ENCODE assay signal across 8 cellular contexts in genomic region chr9:14323083-14323968, GRCh38.
DNase-seq lines count a peak whose midpoint lies in the region; FAIRE-seq and TF ChIP-seq lines count a peak whose summit lies in the region.

No MANE protein-coding gene starts in this region.

- no peak for TF ChIP-seq CTCF in KMS-11 (conservative IDR thresholded peaks at IDR 0.05; ENCODE audit: low read depth, low read length)

- peak overlapping the region; percentile 54 for H3K4me2 ChIP-seq in KMS-11

- no peaks in the 10 kb centered on the region for H3K79me2 ChIP-seq in KMS-11 (ENCODE audit: insufficient read depth, low read depth)

- H3K4me3 ChIP-seq in KMS-11 (IDR thresholded peaks at IDR 0.05; ENCODE audit: insufficient read depth, low read depth, low read length) = no peak overlapping the region

- H4K20me1 ChIP-seq in KMS-11 (ENCODE audit: insufficient read depth) = no peaks in the 10 kb centered on the region

- H3K27ac ChIP-seq in KMS-11 (no peak overlapping the region; the same call in 1 of the 2 replicates), angular gyrus (ENCODE audit: low read depth, low read length) (peak overlapping the region; percentile 80)

- H2AFZ ChIP-seq in KMS-11 (ENCODE audit: low read depth) = peak overlapping the region; percentile 63

- H3K27me3 ChIP-seq in KMS-11 (ENCODE audit: insufficient read depth, low read depth) = peaks cover 45% of the 10 kb centered on the region

- no peaks in the 10 kb centered on the region for H3K36me3 ChIP-seq in KMS-11 (ENCODE audit: insufficient read depth)

- peak overlapping the region; percentile 64 for H3K9ac ChIP-seq in KMS-11

- DNase-seq in NCI-H1417 (lab: John Stamatoyannopoulos, UW) = peak in 2 of 3 experiments; percentile 82 to 89
- DNase-seq in NCI-H1417 treated with DMSO at 0.1 percent for 48 hours (lab: John Stamatoyannopoulos, UW) = no peak
- DNase-seq in superior temporal gyrus (ENCODE audit: extremely low spot score) = peak; percentile 78
- no peak for DNase-seq in GM19240 (ENCODE audit: insufficient read length, low spot score)
- DNase-seq in AG08395 (ENCODE audit: low spot score) = no peak

- FAIRE-seq in islet of Langerhans (lab: Jason Lieb, UNC) = peak; percentile 69

- H3K4me1 ChIP-seq in KMS-11 (ENCODE audit: low read depth, poor library complexity, severe bottlenecking) = peaks cover 82% of the 10 kb centered on the region

Comparison
In these comparisons a context has a peak if more than half of its experiments do, and no peak if none do; other contexts are left out.
1. DNase-seq: peak in NCI-H1417 (2 of 3) and superior temporal gyrus (single experiment); none in NCI-H1417 treated with DMSO at 0.1 percent for 48 hours (single experiment), GM19240 (single experiment) and AG08395 (single experiment).